Comparison of ENCODE assay signal across 11 cellular contexts in genomic region chr3:126895178-126896066, GRCh38.
DNase-seq lines count a peak whose midpoint lies in the region; ATAC-seq and TF ChIP-seq lines count a peak whose summit lies in the region.
"Had no signal": no experiment of that assay in that cellular context is flagged by ENCODE, and none has a peak within 500 bp of the region (broad histone marks: within the 10 kb centered on the region; RNA-seq: fewer than 3 reads in every experiment).

No MANE protein-coding gene starts in this region.

- intact Hi-C loops in esophagus squamous epithelium (cut with DNase I) = no loop called here

- no peak overlapping the region for H3K4me3 Mint-ChIP-seq in HFFc6
- H3K4me3 Mint-ChIP-seq: effector memory CD8-positive, alpha-beta T cell had no signal

- H3K27ac Mint-ChIP-seq in HFFc6 = no peak overlapping the region
- H3K27ac Mint-ChIP-seq: effector memory CD8-positive, alpha-beta T cell had no signal

- WGBS in gastroesophageal sphincter (ENCODE audit: low coverage in 1 of 2), 2 donors = 79 to 86% methylated on average over 4 to 7 of the region's 7 CpGs
- 68 to 70% methylated on average over 7 of the region's 7 CpGs for WGBS in esophagus squamous epithelium, 2 donors

- H3K27ac ChIP-seq in SJCRH30 (peak overlapping the region; percentile 6; the same call in 1 of the 2 replicates), gastroesophageal sphincter (no peak overlapping the region), esophagus squamous epithelium (no peak overlapping the region)
- H3K27ac ChIP-seq: parathyroid adenoma had no signal

- H3K9me3 ChIP-seq in SJCRH30 (replicated peaks) = no peaks in the 10 kb centered on the region
- H3K9me3 ChIP-seq in gastroesophageal sphincter = no peaks in the 10 kb centered on the region
- H3K9me3 ChIP-seq in esophagus squamous epithelium = no peaks in the 10 kb centered on the region

- no peaks in the 10 kb centered on the region for H3K9me3 Mint-ChIP-seq in HFFc6
- H3K9me3 Mint-ChIP-seq: effector memory CD8-positive, alpha-beta T cell had no signal

- H3K36me3 Mint-ChIP-seq in HFFc6 (ENCODE audit: low read depth) = no peaks in the 10 kb centered on the region; the same call in 1 of the 2 replicates

- peaks cover 2% of the 10 kb centered on the region; the same call in 1 of the 2 replicates for H3K27me3 Mint-ChIP-seq in HFFc6 (ENCODE audit: insufficient read depth)
- H3K27me3 Mint-ChIP-seq: effector memory CD8-positive, alpha-beta T cell had no signal

- TF ChIP-seq POLR2A in gastroesophageal sphincter (IDR thresholded peaks at IDR 0.05) = no peak
- no peak for TF ChIP-seq POLR2A in esophagus squamous epithelium (IDR thresholded peaks at IDR 0.05)

- H3K27me3 ChIP-seq in SJCRH30 = no peaks in the 10 kb centered on the region
- no peaks in the 10 kb centered on the region for H3K27me3 ChIP-seq in gastroesophageal sphincter
- H3K27me3 ChIP-seq in esophagus squamous epithelium = no peaks in the 10 kb centered on the region

- no peak for TF ChIP-seq CTCF in HFFc6 (IDR thresholded peaks at IDR 0.05)
- TF ChIP-seq CTCF in gastroesophageal sphincter (IDR thresholded peaks at IDR 0.05) = no peak
- no peak for TF ChIP-seq CTCF in esophagus squamous epithelium (IDR thresholded peaks at IDR 0.05)

- H3K36me3 ChIP-seq in SJCRH30 (no peaks in the 10 kb centered on the region), gastroesophageal sphincter (no peaks in the 10 kb centered on the region), esophagus squamous epithelium (no peaks in the 10 kb centered on the region)

- TF ChIP-seq EP300 in gastroesophageal sphincter (IDR thresholded peaks at IDR 0.05) = no peak

- peak; percentile 47 for ATAC-seq in gastroesophageal sphincter
- ATAC-seq: effector memory CD8-positive, alpha-beta T cell had no signal

- H3K4me3 ChIP-seq in SJCRH30 (no peak overlapping the region), gastroesophageal sphincter (no peak overlapping the region), esophagus squamous epithelium (no peak overlapping the region)

- H3K4me1 Mint-ChIP-seq in HFFc6 (ENCODE audit: low read depth) = peaks cover 24% of the 10 kb centered on the region

- DNase-seq in HFFc6 = peak; percentile 15
- DNase-seq in SJCRH30 = peak; percentile 88 to 94
- DNase-seq in retina = peak; percentile 18
- DNase-seq in occipital lobe (lab: John Stamatoyannopoulos, UW) = no peak
- DNase-seq in esophagus squamous epithelium (lab: John Stamatoyannopoulos, UW) = no peak
- DNase-seq in DMS153 treated with DMSO at 0.1 percent for 48 hours (lab: John Stamatoyannopoulos, UW; ENCODE audit: unreplicated experiment) = no peak
- DNase-seq: activated gamma-delta T cell; effector memory CD8-positive, alpha-beta T cell; GF-D8 had no signal

- H3K4me1 ChIP-seq in SJCRH30 (peaks cover 24% of the 10 kb centered on the region), gastroesophageal sphincter (peaks cover 0 to 11% (median 4%) of the 10 kb centered on the region in 3 donors), esophagus squamous epithelium (peaks cover 0 to 8% (median 8%) of the 10 kb centered on the region in 3 donors)
- H3K4me1 ChIP-seq: parathyroid adenoma had no signal

Comparison
In these comparisons a context has a peak if more than half of its experiments do, and no peak if none do; other contexts are left out.
1. DNase-seq: peak in HFFc6 (single experiment), SJCRH30 (2 of 2) and retina (single experiment); none in occipital lobe (single experiment), esophagus squamous epithelium (single experiment) and DMS153 treated with DMSO at 0.1 percent for 48 hours (single experiment).